ENCODE assay signal across 10 cellular contexts in genomic region chr22:37195921-37196320, GRCh38. TPM values are rescaled to one million over a fixed set of nuclear protein-coding genes. Genes with fewer than 3 reads are reported as not detected.
DNase-seq lines count a peak whose midpoint lies in the region; ATAC-seq and TF ChIP-seq lines count a peak whose summit lies in the region.
"Had no signal": no experiment of that assay in that cellular context is flagged by ENCODE, and none has a peak within 500 bp of the region (broad histone marks: within the 10 kb centered on the region; RNA-seq: fewer than 3 reads in every experiment).

No MANE protein-coding gene starts in this region.

- no peak for TF ChIP-seq CTCF in H9 (conservative IDR thresholded peaks at IDR 0.05)

- peaks cover 62% of the 10 kb centered on the region for H3K4me1 Mint-ChIP-seq in activated naive CD8-positive, alpha-beta T cell treated with anti-CD3 and anti-CD28 coated beads for 36 hours
- peaks cover 19 to 34% of the 10 kb centered on the region in 2 experiments for H3K4me1 Mint-ChIP-seq in H9

- H3K79me1 ChIP-seq in H9 (ENCODE audit: insufficient read depth, low read depth, low read length, poor library complexity, severe bottlenecking), result no peaks in the 10 kb centered on the region

- peak overlapping the region; percentile 23 for H3K27ac Mint-ChIP-seq in activated naive CD8-positive, alpha-beta T cell treated with anti-CD3 and anti-CD28 coated beads for 36 hours
- no peak overlapping the region for H3K27ac Mint-ChIP-seq in H9

- no peak overlapping the region for H3K4me3 Mint-ChIP-seq in activated naive CD8-positive, alpha-beta T cell treated with anti-CD3 and anti-CD28 coated beads for 36 hours
- H3K4me3 Mint-ChIP-seq in H9, result no peak overlapping the region
- H3K4me3 Mint-ChIP-seq: activated CD4-positive, alpha-beta T cell treated with anti-CD3 and anti-CD28 coated beads, Interleukin-2, amount 10 ng/mL, durations not matched to agents 7 days and 5 days had no signal

- no peaks in the 10 kb centered on the region for H3K36me3 ChIP-seq in subcutaneous abdominal adipose tissue (ENCODE audit: control insufficient read depth in 5 of 5, insufficient read depth in 5 of 5, low read length in 5 of 5)

- H2BK12ac ChIP-seq in H9 (ENCODE audit: insufficient read length, low read depth, low read length), result no peak overlapping the region

- H3T11ph ChIP-seq in H9 (ENCODE audit: low read length), result no peak overlapping the region

- H3K27me3 Mint-ChIP-seq in activated naive CD8-positive, alpha-beta T cell treated with anti-CD3 and anti-CD28 coated beads for 36 hours, result no peaks in the 10 kb centered on the region
- H3K27me3 Mint-ChIP-seq in H9 (ENCODE audit: low read depth), result peaks cover 6% of the 10 kb centered on the region
- H3K27me3 Mint-ChIP-seq: activated CD4-positive, alpha-beta T cell treated with anti-CD3 and anti-CD28 coated beads, Interleukin-2, amount 10 ng/mL, durations not matched to agents 7 days and 5 days had no signal

- H2BK15ac ChIP-seq in H9 (ENCODE audit: low read depth, low read length), result no peak overlapping the region

- H3K23me2 ChIP-seq in H9 (ENCODE audit: insufficient read length, low read depth, low read length, poor library complexity, severe bottlenecking), result peaks cover 5% of the 10 kb centered on the region

- H3K27me3 ChIP-seq in subcutaneous abdominal adipose tissue (ENCODE audit: control insufficient read depth in 5 of 5, insufficient read depth in 4 of 5, low read length in 5 of 5) (no peaks in the 10 kb centered on the region), H9 (ENCODE audit: insufficient read depth, low read length) (no peaks in the 10 kb centered on the region)

- no CpG with 5 or more reads among the region's 4 CpGs for WGBS in H9 (ENCODE audit: extremely low coverage, insufficient read length, low lambda C conversion rate)

- H4K91ac ChIP-seq in H9 (ENCODE audit: insufficient read length, low read depth, low read length), result no peak overlapping the region

- no peak for ATAC-seq in HG02642 (IDR thresholded peaks at IDR 0.05; ENCODE audit: poor library complexity, unreplicated experiment)

- no peak overlapping the region for H2AK5ac ChIP-seq in H9 (ENCODE audit: insufficient read length, low read length)

- H3K4me1 ChIP-seq in subcutaneous abdominal adipose tissue (ENCODE audit: control insufficient read depth in 5 of 5, insufficient read depth in 5 of 5, low read length in 5 of 5), result peaks cover 24 to 53% (median 49%) of the 10 kb centered on the region in 5 donors
- H3K4me1 ChIP-seq in H9 (ENCODE audit: insufficient read depth, low read length), result no peaks in the 10 kb centered on the region; the same call in 1 of the 2 replicates

- peaks cover 13% of the 10 kb centered on the region for H3K36me3 Mint-ChIP-seq in activated naive CD8-positive, alpha-beta T cell treated with anti-CD3 and anti-CD28 coated beads for 36 hours
- H3K36me3 Mint-ChIP-seq in H9 (ENCODE audit: insufficient read depth in 1 of 3, low read depth in 3 of 3), result peaks cover 12 to 18% (median 12%) of the 10 kb centered on the region in 3 experiments

- H2BK20ac ChIP-seq in H9 (ENCODE audit: low read depth, low read length, poor library complexity, severe bottlenecking), result no peak overlapping the region

- peak; percentile 2 for DNase-seq in NCI-H345 treated with DMSO at 0.1 percent for 48 hours (lab: John Stamatoyannopoulos, UW; ENCODE audit: unreplicated experiment)
- DNase-seq in NCI-H345 (lab: John Stamatoyannopoulos, UW), result no peak
- DNase-seq in activated naive CD8-positive, alpha-beta T cell treated with anti-CD3 and anti-CD28 coated beads for 36 hours, result no peak
- peak; percentile 23 for DNase-seq in kidney tubule cell (ENCODE audit: low spot score)
- no peak for DNase-seq in activated T-cell treated with anti-CD3 and anti-CD28 coated beads, Interleukin-2, amount 50 U/mL, for 48 hours
- DNase-seq in H9, result no peak
- DNase-seq: activated CD4-positive, alpha-beta T cell treated with anti-CD3 and anti-CD28 coated beads, Interleukin-2, amount 10 ng/mL, durations not matched to agents 7 days and 5 days; NCI-H2029 treated with DMSO at 0.1 percent for 48 hours had no signal

- no peak overlapping the region for H3K14ac ChIP-seq in H9 (ENCODE audit: insufficient read depth, low read length)

- H3K79me2 ChIP-seq in H9 (ENCODE audit: insufficient read depth, low read length), result no peaks in the 10 kb centered on the region

- no peak overlapping the region for H2AFZ ChIP-seq in H9 (ENCODE audit: low read length)

- no peak overlapping the region for H4K8ac ChIP-seq in H9 (replicated peaks; ENCODE audit: insufficient read length, low read depth, low read length)

- no peak overlapping the region for H3K56ac ChIP-seq in H9 (ENCODE audit: insufficient read length, low read depth, low read length)

- H4K5ac ChIP-seq in H9 (ENCODE audit: insufficient read length, low read depth, low read length), result no peak overlapping the region

- H2BK5ac ChIP-seq in H9 (ENCODE audit: insufficient read length, low read length), result no peak overlapping the region

- H2BK120ac ChIP-seq in H9 (ENCODE audit: low read depth, low read length, poor library complexity, severe bottlenecking), result no peak overlapping the region

- H3K9me3 ChIP-seq in subcutaneous abdominal adipose tissue (ENCODE audit: control insufficient read depth in 5 of 5, low read length in 5 of 5), result no peaks in the 10 kb centered on the region
- peaks cover 5% of the 10 kb centered on the region for H3K9me3 ChIP-seq in H9 (ENCODE audit: control insufficient read depth, low read depth, low read length)

- no peaks in the 10 kb centered on the region for H4K20me1 ChIP-seq in H9 (ENCODE audit: control insufficient read depth, insufficient read depth, insufficient read length)

- no peaks in the 10 kb centered on the region for H3K9me3 Mint-ChIP-seq in activated naive CD8-positive, alpha-beta T cell treated with anti-CD3 and anti-CD28 coated beads for 36 hours
- peaks cover 16 to 20% of the 10 kb centered on the region in 2 experiments for H3K9me3 Mint-ChIP-seq in H9

- H3K4me3 ChIP-seq in subcutaneous abdominal adipose tissue (ENCODE audit: low read depth in 1 of 5, low read length in 5 of 5), result no peak overlapping the region

- no peak overlapping the region for H3K4ac ChIP-seq in H9 (ENCODE audit: low read depth, low read length)

- H3K18ac ChIP-seq in H9 (ENCODE audit: insufficient read length, low read depth, low read length), result no peak overlapping the region

- H3K9ac ChIP-seq in subcutaneous abdominal adipose tissue (ENCODE audit: low read length in 5 of 5) (peak overlapping the region in 1 of 5 donors; percentile 43), H9 (ENCODE audit: extremely low read depth, insufficient read length, low read length) (no peak overlapping the region)

- no peak overlapping the region for H3K4me2 ChIP-seq in H9 (ENCODE audit: insufficient read depth, insufficient read length, low read length)

- no peak overlapping the region for H3K23ac ChIP-seq in H9 (ENCODE audit: insufficient read length, low read depth, low read length)

- H3K27ac ChIP-seq in subcutaneous abdominal adipose tissue (ENCODE audit: low read depth, low read length) (peak overlapping the region; percentile 95), H9 (ENCODE audit: insufficient read length, low read depth, low read length) (no peak overlapping the region)

RNA-seq across cellular contexts. Expression of gene C1QTNF6, which starts 7.9 kb away (rescaled TPM):
- total RNA-seq in activated naive CD8-positive, alpha-beta T cell treated with anti-CD3 and anti-CD28 coated beads for 36 hours, result 1 to 10 TPM; 2.7 to 3.2 TPM
- total RNA-seq in H9 (2021), result 3.8 and 5.0 TPM in 2 replicates

RNA-seq across cellular contexts. Expression of gene SSTR3, which starts 16.4 kb away (rescaled TPM):
- total RNA-seq in activated naive CD8-positive, alpha-beta T cell treated with anti-CD3 and anti-CD28 coated beads for 36 hours, result 1 to 10 TPM; 7.1 to 7.4 TPM
- 0.68 and 0.72 TPM in 2 replicates for total RNA-seq in H9 (2021)

RNA-seq across cellular contexts. Expression of gene IL2RB, which starts 46.2 kb away (rescaled TPM):
- 100 to 1,000 TPM; 148 to 149 TPM for total RNA-seq in activated naive CD8-positive, alpha-beta T cell treated with anti-CD3 and anti-CD28 coated beads for 36 hours
- total RNA-seq in H9 (2021), result 0.35 TPM in 2 replicates

RNA-seq across cellular contexts. Expression of gene RAC2, which starts 48.1 kb away (rescaled TPM):
- 100 to 1,000 TPM; 518 to 528 TPM for total RNA-seq in activated naive CD8-positive, alpha-beta T cell treated with anti-CD3 and anti-CD28 coated beads for 36 hours
- 2.5 and 2.8 TPM in 2 replicates for total RNA-seq in H9 (2021)

Comparison
In these comparisons a context has a peak if more than half of its experiments do, and no peak if none do; other contexts are left out.
1. DNase-seq: peak in NCI-H345 treated with DMSO at 0.1 percent for 48 hours (single experiment) and kidney tubule cell (single experiment); none in NCI-H345 (single experiment), activated naive CD8-positive, alpha-beta T cell treated with anti-CD3 and anti-CD28 coated beads for 36 hours (single experiment), activated T-cell treated with anti-CD3 and anti-CD28 coated beads, Interleukin-2, amount 50 U/mL, for 48 hours (0 of 2) and H9 (single experiment).
2. RNA of gene IL2RB, which starts 46.2 kb away (total RNA-seq): 148 to 149 TPM in activated naive CD8-positive, alpha-beta T cell treated with anti-CD3 and anti-CD28 coated beads for 36 hours; 0.35 TPM in H9; every median in the first group is over 100 times any median in the second.